ENCODE assay signal across 22 cellular contexts in the genomic region with DNA sequence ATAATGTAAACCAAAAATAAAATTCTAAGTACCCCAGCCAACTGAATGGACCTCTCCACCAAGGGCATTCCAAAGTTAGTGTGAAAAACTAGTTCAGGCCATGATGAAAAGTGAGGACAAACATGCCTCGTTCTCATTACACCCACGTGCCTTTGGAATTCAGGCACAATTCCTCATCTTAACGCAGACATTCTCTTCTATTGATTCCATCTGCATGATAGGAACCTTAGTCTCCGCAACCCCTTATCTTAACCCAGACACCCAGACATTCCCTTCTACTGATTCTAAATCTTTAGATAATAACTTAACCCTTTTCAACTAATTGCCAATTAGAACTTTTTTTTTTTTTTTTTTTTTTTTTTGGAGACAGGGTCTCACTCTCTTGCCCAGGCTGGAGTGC.
"Had no signal": no experiment of that assay in that cellular context is flagged by ENCODE, and none has a peak within 500 bp of the region (broad histone marks: within the 10 kb centered on the region; RNA-seq: fewer than 3 reads in every experiment).

No MANE protein-coding gene starts in this region.

- H3K27me3 ChIP-seq: cardiac muscle cell, dorsolateral prefrontal cortex, heart left ventricle, upper lobe of left lung had no signal

- H3K36me3 ChIP-seq: cardiac muscle cell, heart left ventricle, thoracic aorta, upper lobe of left lung had no signal

- H3K9me3 ChIP-seq: heart left ventricle, thoracic aorta, upper lobe of left lung had no signal

- ATAC-seq: activated CD8-positive, alpha-beta T cell treated with anti-CD3 and anti-CD28 coated beads, Interleukin-2, amount 10 ng/mL, durations not matched to agents 7 days and 5 days; effector memory CD8-positive, alpha-beta T cell; esophagus mucosa; heart left ventricle; right cardiac atrium; stimulated activated naive CD8-positive, alpha-beta T cell treated with anti-CD3 and anti-CD28 coated beads, Interleukin-15, Interleukin-2, amounts not matched to agents 100 U/mL and 50 U/mL, for 24 hours had no signal

- H3K27ac ChIP-seq: cardiac muscle cell, coronary artery, heart left ventricle, thoracic aorta had no signal

- H3K4me3 Mint-ChIP-seq: activated CD4-positive, alpha-beta T cell treated with anti-CD3 and anti-CD28 coated beads for 36 hours; activated CD8-positive, alpha-beta T cell treated with anti-CD3 and anti-CD28 coated beads, Interleukin-2, amount 10 ng/mL, durations not matched to agents 7 days and 5 days; activated naive CD8-positive, alpha-beta T cell; effector memory CD8-positive, alpha-beta T cell had no signal

- H3K4me3 ChIP-seq: cardiac muscle cell, coronary artery, dorsolateral prefrontal cortex, heart left ventricle, thoracic aorta, upper lobe of left lung had no signal

- H3K27ac Mint-ChIP-seq: activated CD4-positive, alpha-beta T cell treated with anti-CD3 and anti-CD28 coated beads for 36 hours; activated CD8-positive, alpha-beta T cell treated with anti-CD3 and anti-CD28 coated beads, Interleukin-2, amount 10 ng/mL, durations not matched to agents 7 days and 5 days; activated naive CD8-positive, alpha-beta T cell had no signal

- H3K9me3 Mint-ChIP-seq: brain; effector memory CD8-positive, alpha-beta T cell; natural killer cell treated with Interleukin-12 subunit alpha and Interleukin-12 subunit beta and Interleukin-15 and Interleukin-18, amount 100 ng/mL, for 72 hours had no signal

- H3K36me3 Mint-ChIP-seq: activated naive CD8-positive, alpha-beta T cell; brain had no signal

- H3K27me3 Mint-ChIP-seq: activated naive CD8-positive, alpha-beta T cell had no signal

- DNase-seq: activated CD4-positive, alpha-beta T cell treated with anti-CD3 and anti-CD28 coated beads for 36 hours; activated CD4-positive, CD25-positive, alpha-beta regulatory T cell; activated CD8-positive, alpha-beta T cell treated with anti-CD3 and anti-CD28 coated beads, Interleukin-2, amount 10 ng/mL, durations not matched to agents 7 days and 5 days; activated effector memory CD4-positive, alpha-beta T cell treated with Interleukin-2 at 50 U/mL for 16 hours; activated naive CD4-positive, alpha-beta T cell treated with Interleukin-2 at 50 U/mL for 16 hours; aorta; cerebellar nuclear complex; dorsolateral prefrontal cortex; effector memory CD8-positive, alpha-beta T cell; heart left ventricle; hypothalamus; right cardiac atrium; stimulated activated CD4-positive, alpha-beta T cell treated with anti-CD3 and anti-CD28 coated beads, Interleukin-2, amount 100 ng/mL, for 48 hours; stimulated activated naive CD8-positive, alpha-beta T cell treated with anti-CD3 and anti-CD28 coated beads, Interleukin-15, Interleukin-2, amounts not matched to agents 100 U/mL and 50 U/mL, for 24 hours; upper lobe of left lung had no signal
